In the genomic region with DNA sequence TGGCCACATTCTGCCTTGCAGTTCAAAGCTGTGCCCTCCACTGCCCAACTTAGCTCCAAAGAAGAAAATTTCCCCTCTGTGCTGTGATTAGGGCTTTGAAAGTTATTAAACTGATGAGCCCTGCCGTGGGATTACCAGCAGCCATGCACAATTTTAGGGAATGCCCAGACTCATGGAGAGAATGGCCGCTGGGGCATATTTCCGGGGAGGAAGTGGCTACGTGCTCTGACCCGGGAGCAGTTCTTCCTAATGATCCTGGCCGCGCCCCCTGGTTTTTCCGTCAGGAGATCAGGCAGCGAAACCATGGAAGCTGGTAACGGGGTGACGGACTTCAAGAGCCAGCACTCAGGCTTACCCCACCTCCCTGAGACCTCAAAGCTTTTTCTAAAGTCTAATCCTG, we compare ENCODE assay signal across 29 cellular contexts.
"Had no signal": no experiment of that assay in that cellular context is flagged by ENCODE, and none has a peak within 500 bp of the region (broad histone marks: within the 10 kb centered on the region; RNA-seq: fewer than 3 reads in every experiment).

No MANE protein-coding gene starts in this region.

- H3K4me1 ChIP-seq: adrenal gland, body of pancreas, breast epithelium had no signal

- FAIRE-seq: astrocyte had no signal

- H3K9me3 ChIP-seq: adrenal gland, body of pancreas, breast epithelium had no signal

- ATAC-seq: activated CD4-positive, alpha-beta T cell treated with anti-CD3 and anti-CD28 coated beads for 36 hours; activated CD8-positive, alpha-beta T cell treated with anti-CD3 and anti-CD28 coated beads, Interleukin-2, amount 10 ng/mL, durations not matched to agents 7 days and 5 days; activated naive CD4-positive, alpha-beta T cell treated with anti-CD3 and anti-CD28 coated beads, Interleukin-2, amount 50 U/mL, for 72 hours; activated T-cell treated with anti-CD3 and anti-CD28 coated beads, Interleukin-2, amount 50 U/mL, for 4 hours; body of pancreas had no signal

- H3K4me3 ChIP-seq: adrenal gland, body of pancreas, breast epithelium, coronary artery had no signal

- DNase-seq: activated CD4-positive, alpha-beta T cell treated with anti-CD3 and anti-CD28 coated beads for 36 hours; activated CD4-positive, alpha-beta T cell treated with anti-CD3 and anti-CD28 coated beads, Interleukin-2, amount 10 ng/mL, durations not matched to agents 7 days and 5 days; activated CD4-positive, alpha-beta T cell treated with anti-CD3 and anti-CD28 coated beads, Interleukin-2, amount 50 U/mL, for 48 hours; activated CD8-positive, alpha-beta T cell treated with anti-CD3 and anti-CD28 coated beads, Interleukin-2, amount 10 ng/mL, durations not matched to agents 7 days and 5 days; activated gamma-delta T cell treated with Interleukin-2 at 50 U/mL for 16 hours; activated naive CD4-positive, alpha-beta T cell treated with anti-CD3 and anti-CD28 coated beads for 36 hours; activated T-cell treated with anti-CD3 and anti-CD28 coated beads, Interleukin-2, amount 50 U/mL, for 4 hours; adrenal gland; body of pancreas; MM.1S; MV-4-11; NCI-H1092; NCI-H1417; NCI-H146; NCI-H187; NCI-H2029 treated with DMSO at 0.1 percent for 48 hours; NCI-H2107; NCI-H2171 treated with DMSO at 0.1 percent for 48 hours; NCI-H345; NCI-H524 treated with DMSO at 0.1 percent for 48 hours; NK-92 treated with Interleukin-12 subunit alpha and Interleukin-12 subunit beta, amount 100 ng/mL, for 24 hours; OCI-M1; Right ventricle myocardium superior; T1000; WERI-Rb-1 had no signal

- H3K36me3 ChIP-seq: adrenal gland, breast epithelium, WERI-Rb-1 had no signal

- H3K27ac ChIP-seq: adrenal gland, body of pancreas, breast epithelium, coronary artery, WERI-Rb-1 had no signal

- H3K27me3 ChIP-seq: adrenal gland, body of pancreas, breast epithelium had no signal
